In genomic region chr5:124606116-124606515, GRCh38 we compare ENCODE assay signal across 29 cellular contexts.
DNase-seq lines count a peak whose midpoint lies in the region; ATAC-seq and TF ChIP-seq lines count a peak whose summit lies in the region.
"Had no signal": no experiment of that assay in that cellular context is flagged by ENCODE, and none has a peak within 500 bp of the region (broad histone marks: within the 10 kb centered on the region; RNA-seq: fewer than 3 reads in every experiment).

No MANE protein-coding gene starts in this region.

- peak overlapping the region; percentile 75 for H3K4me3 Mint-ChIP-seq in neural crest cell
- H3K4me3 Mint-ChIP-seq: activated naive CD8-positive, alpha-beta T cell; central memory CD8-positive, alpha-beta T cell; natural killer cell; stimulated activated naive CD8-positive, alpha-beta T cell treated with anti-CD3 and anti-CD28 coated beads, Interleukin-15, Interleukin-2, amounts not matched to agents 100 ng/mL and 50 ng/mL, for 24 hours had no signal

- H3K9me3 Mint-ChIP-seq in neural crest cell: peaks cover 15% of the 10 kb centered on the region
- H3K9me3 Mint-ChIP-seq: stimulated activated naive CD8-positive, alpha-beta T cell treated with anti-CD3 and anti-CD28 coated beads, Interleukin-15, Interleukin-2, amounts not matched to agents 100 ng/mL and 50 ng/mL, for 24 hours had no signal

- no peaks in the 10 kb centered on the region for H4K20me1 ChIP-seq in osteoblast (ENCODE audit: insufficient read depth, low read length)
- H4K20me1 ChIP-seq: BLaER1 treated with 17β-estradiol and CSF1 and Interleukin-3, amounts not matched to agents 10 nM and 100 nM had no signal

- no peaks in the 10 kb centered on the region for H3K27me3 ChIP-seq in cardiac muscle cell
- H3K27me3 ChIP-seq in thoracic aorta (replicated peaks; ENCODE audit: insufficient read depth): no peaks in the 10 kb centered on the region
- H3K27me3 ChIP-seq in osteoblast (ENCODE audit: insufficient read depth, low read length): no peaks in the 10 kb centered on the region
- H3K27me3 ChIP-seq in thyroid gland: no peaks in the 10 kb centered on the region
- H3K27me3 ChIP-seq: BLaER1 treated with 17β-estradiol and CSF1 and Interleukin-3, amounts not matched to agents 10 nM and 100 nM; MG63; ovary; SJSA1; tibial nerve had no signal

- H3K4me3 ChIP-seq in cardiac muscle cell (no peak overlapping the region), thoracic aorta (no peak overlapping the region), osteoblast (ENCODE audit: insufficient read depth, low read length) (no peak overlapping the region), thyroid gland (replicated peaks in 1 of 3) (no peak overlapping the region)
- H3K4me3 ChIP-seq: BLaER1 treated with 17β-estradiol and CSF1 and Interleukin-3, amounts not matched to agents 10 nM and 100 nM; MG63; ovary; SJSA1; tibial nerve had no signal

- no peak overlapping the region for H2AFZ ChIP-seq in osteoblast (ENCODE audit: low read length)

- H3K4me1 Mint-ChIP-seq in neural crest cell: peaks cover 41% of the 10 kb centered on the region
- H3K4me1 Mint-ChIP-seq: central memory CD8-positive, alpha-beta T cell; natural killer cell had no signal

- H3K36me3 Mint-ChIP-seq in neural crest cell (ENCODE audit: low read depth): peaks cover 20% of the 10 kb centered on the region
- H3K36me3 Mint-ChIP-seq: activated naive CD8-positive, alpha-beta T cell; natural killer cell had no signal

- DNase-seq in cardiac muscle cell (ENCODE audit: low read depth in 1 of 2, low spot score in 1 of 2): no peak
- DNase-seq in left ventricle myocardium superior: no peak
- DNase-seq in epithelial cell of prostate (ENCODE audit: low read depth, low spot score): no peak
- DNase-seq in neural crest cell (ENCODE audit: low read depth, low spot score): no peak
- no peak for DNase-seq in thoracic aorta (ENCODE audit: low spot score)
- DNase-seq in osteoblast (ENCODE audit: insufficient read length, low spot score, missing footprints): no peak
- DNase-seq in thyroid gland: no peak
- no peak for DNase-seq in HK-2 (ENCODE audit: unreplicated experiment)
- DNase-seq: activated CD4-positive, alpha-beta T cell treated with anti-CD3 and anti-CD28 coated beads for 48 hours; activated effector memory CD4-positive, alpha-beta T cell treated with Interleukin-2 at 50 U/mL for 16 hours; activated T-cell treated with anti-CD3 and anti-CD28 coated beads, Interleukin-2, amount 50 U/mL, for 1 hour; KBM-7; MG63; natural killer cell; NCI-H1105; NCI-H187; NCI-H2171; NCI-H510A; ovary; RPMI8226; stimulated activated CD8-positive, alpha-beta memory T cell treated with anti-CD3 and anti-CD28 coated beads, Interleukin-4, amount 100 ng/mL, for 48 hours; T1000 had no signal

- 83 to 87% methylated on average over 2 of the region's 2 CpGs for WGBS in thyroid gland, 2 donors

- no peaks in the 10 kb centered on the region for H3K9me3 ChIP-seq in cardiac muscle cell (ENCODE audit: low read depth)
- no peaks in the 10 kb centered on the region for H3K9me3 ChIP-seq in thoracic aorta
- no peaks in the 10 kb centered on the region for H3K9me3 ChIP-seq in osteoblast (ENCODE audit: low read depth, low read length)
- H3K9me3 ChIP-seq in thyroid gland: no peaks in the 10 kb centered on the region
- H3K9me3 ChIP-seq: MG63, ovary, SJSA1, tibial nerve had no signal

- no peaks in the 10 kb centered on the region for H3K79me2 ChIP-seq in osteoblast (ENCODE audit: insufficient read depth, low read length)

- no peak for ATAC-seq in left ventricle myocardium superior
- ATAC-seq in thoracic aorta (ENCODE audit: insufficient number of reproducible peaks, low FRiP score, low read depth): no peak
- ATAC-seq: natural killer cell had no signal

- no peaks in the 10 kb centered on the region for H3K27me3 Mint-ChIP-seq in neural crest cell (ENCODE audit: low read depth)
- H3K27me3 Mint-ChIP-seq: central memory CD8-positive, alpha-beta T cell had no signal

- intact Hi-C loops in left ventricle myocardium superior (cut with micrococcal nuclease) (no loop called here), thyroid gland (cut with DNase I) (no loop called here)

- H3K27ac Mint-ChIP-seq in neural crest cell (ENCODE audit: unreplicated experiment): peak overlapping the region; percentile 99
- H3K27ac Mint-ChIP-seq: activated naive CD8-positive, alpha-beta T cell; natural killer cell; stimulated activated naive CD8-positive, alpha-beta T cell treated with anti-CD3 and anti-CD28 coated beads, Interleukin-15, Interleukin-2, amounts not matched to agents 100 ng/mL and 50 ng/mL, for 24 hours had no signal

- peaks cover 42% of the 10 kb centered on the region for H3K4me1 ChIP-seq in cardiac muscle cell (ENCODE audit: low read depth)
- peaks cover 23 to 25% of the 10 kb centered on the region in 2 donors for H3K4me1 ChIP-seq in thoracic aorta (ENCODE audit: control insufficient read depth in 1 of 2, low read depth in 2 of 2)
- H3K4me1 ChIP-seq in osteoblast (ENCODE audit: insufficient read depth, low read length): no peaks in the 10 kb centered on the region
- H3K4me1 ChIP-seq in thyroid gland: peaks cover 26 to 29% of the 10 kb centered on the region in 2 donors
- H3K4me1 ChIP-seq: SJSA1 had no signal

- H3K27ac ChIP-seq in cardiac muscle cell (peak overlapping the region; percentile 84), epithelial cell of prostate (peak overlapping the region; percentile 66), thoracic aorta (peak overlapping the region; percentile 15 to 57), osteoblast (ENCODE audit: low read depth, low read length) (no peak overlapping the region), thyroid gland (peak overlapping the region in 1 of 3 donors; percentile 40)
- H3K27ac ChIP-seq: 22Rv1; BLaER1 treated with 17β-estradiol and CSF1 and Interleukin-3, amounts not matched to agents 10 nM and 100 nM; ovary; SJSA1 had no signal

- H3K4me2 ChIP-seq in osteoblast (ENCODE audit: insufficient read depth, low read length): no peak overlapping the region
- H3K4me2 ChIP-seq: BLaER1 treated with 17β-estradiol and CSF1 and Interleukin-3, amounts not matched to agents 10 nM and 100 nM had no signal

- TF ChIP-seq CTCF in cardiac muscle cell (IDR thresholded peaks at IDR 0.05; ENCODE audit: low read depth, low read length) (no peak), neural crest cell (conservative IDR thresholded peaks at IDR 0.05) (no peak), thoracic aorta (IDR thresholded peaks at IDR 0.05) (no peak), osteoblast (IDR thresholded peaks at IDR 0.05; ENCODE audit: extremely low read depth, low read depth, low read length) (no peak), thyroid gland (IDR thresholded peaks at IDR 0.05) (no peak)

- H3K36me3 ChIP-seq in cardiac muscle cell: no peaks in the 10 kb centered on the region
- no peaks in the 10 kb centered on the region for H3K36me3 ChIP-seq in thoracic aorta
- H3K36me3 ChIP-seq in osteoblast (ENCODE audit: insufficient read depth, low read length): no peaks in the 10 kb centered on the region
- no peaks in the 10 kb centered on the region for H3K36me3 ChIP-seq in thyroid gland
- H3K36me3 ChIP-seq: BLaER1 treated with 17β-estradiol and CSF1 and Interleukin-3, amounts not matched to agents 10 nM and 100 nM; MG63; ovary; SJSA1; tibial nerve had no signal

- no peak for TF ChIP-seq POLR2A in thyroid gland (IDR thresholded peaks at IDR 0.05)
